In genomic region chr22:23275751-23276150, GRCh38 we compare ENCODE assay signal across 19 cellular contexts.
DNase-seq lines count a peak whose midpoint lies in the region; ATAC-seq and TF ChIP-seq lines count a peak whose summit lies in the region.
"Had no signal": no experiment of that assay in that cellular context is flagged by ENCODE, and none has a peak within 500 bp of the region (broad histone marks: within the 10 kb centered on the region; RNA-seq: fewer than 3 reads in every experiment).

No MANE protein-coding gene starts in this region.

- H2BK15ac ChIP-seq in IMR-90 (ENCODE audit: low read depth, low read length), result no peak overlapping the region

- no peaks in the 10 kb centered on the region for H3K36me3 Mint-ChIP-seq in activated naive CD8-positive, alpha-beta T cell
- H3K36me3 Mint-ChIP-seq in activated naive CD8-positive, alpha-beta T cell treated with anti-CD3 and anti-CD28 coated beads, Interleukin-2, amount 50 U/mL, for 24 hours (ENCODE audit: low read depth), result peaks cover 7% of the 10 kb centered on the region

- no peak for ATAC-seq in activated naive CD8-positive, alpha-beta T cell treated with anti-CD3 and anti-CD28 coated beads, Interleukin-2, amount 50 U/mL, for 24 hours
- no peak for ATAC-seq in IMR-90 (ENCODE audit: low read depth)
- ATAC-seq in GM21515 (IDR thresholded peaks at IDR 0.05; ENCODE audit: unreplicated experiment), result no peak
- ATAC-seq: A549 had no signal

- no peak overlapping the region for H3K9ac ChIP-seq in IMR-90 (ENCODE audit: low read depth, low read length)
- peak overlapping the region; percentile 24 for H3K9ac ChIP-seq in iPS-15b (ENCODE audit: low read depth, low read length)

- dilution Hi-C loops in IMR-90 (cut with HindIII; ENCODE audit: low sequenced_read_pairs, unreplicated experiment), result no loop called here

- H2AK9ac ChIP-seq in IMR-90 (replicated peaks; ENCODE audit: low read depth, low read length, poor library complexity), result peak overlapping the region; percentile 42

- H2BK120ac ChIP-seq in IMR-90 (ENCODE audit: low read depth, low read length), result no peak overlapping the region

- no peak overlapping the region for H2BK20ac ChIP-seq in IMR-90 (ENCODE audit: low read depth, low read length)

- H4K5ac ChIP-seq in IMR-90 (ENCODE audit: low read depth, low read length), result no peak overlapping the region

- intact Hi-C loops in IMR-90 (cut with micrococcal nuclease), result no loop called here

- CTCF ChIA-PET in IMR-90 (lab: Yijun Ruan, JAX), result no interaction called here

- H3K9me3 Mint-ChIP-seq in activated naive CD8-positive, alpha-beta T cell (ENCODE audit: low read depth), result no peaks in the 10 kb centered on the region
- no peaks in the 10 kb centered on the region for H3K9me3 Mint-ChIP-seq in activated naive CD8-positive, alpha-beta T cell treated with anti-CD3 and anti-CD28 coated beads, Interleukin-2, amount 50 U/mL, for 24 hours

- H3K4me2 ChIP-seq in IMR-90 (ENCODE audit: low read depth, low read length), result no peak overlapping the region
- H3K4me2 ChIP-seq: A549 had no signal

- BruUV-seq in IMR-90 (replicated peaks; lab: Mats Ljungman, UMichigan), result no TSS peak

- TF ChIP-seq POLR2A in IMR-90 (IDR thresholded peaks at IDR 0.05; ENCODE audit: low read depth, low read length), result no peak

- H3K27me3 Mint-ChIP-seq in activated naive CD8-positive, alpha-beta T cell, result no peaks in the 10 kb centered on the region
- H3K27me3 Mint-ChIP-seq in activated naive CD8-positive, alpha-beta T cell treated with anti-CD3 and anti-CD28 coated beads, Interleukin-2, amount 50 U/mL, for 24 hours, result no peaks in the 10 kb centered on the region

- no peaks in the 10 kb centered on the region for H3K9me1 ChIP-seq in IMR-90 (ENCODE audit: insufficient read depth, low read length)

- no peaks in the 10 kb centered on the region; a peak in 1 of 4 replicates for H3K79me1 ChIP-seq in IMR-90 (ENCODE audit: low read depth in 1 of 2, low read length in 2 of 2)

- H2AK5ac ChIP-seq in IMR-90 (ENCODE audit: low read depth, low read length), result no peak overlapping the region

- no CpG with 5 or more reads among the region's 14 CpGs for WGBS in IMR-90 (ENCODE audit: extremely low coverage in 2 of 2, insufficient read length in 1 of 2), 2 experiments

- H3K23ac ChIP-seq in IMR-90 (ENCODE audit: low read depth, low read length), result no peak overlapping the region

- H3K4me1 ChIP-seq in IMR-90 (ENCODE audit: control insufficient read depth, insufficient read depth, low read length), result no peaks in the 10 kb centered on the region
- no peaks in the 10 kb centered on the region for H3K4me1 ChIP-seq in iPS-15b (ENCODE audit: control insufficient read depth, insufficient read depth, low read length)
- H3K4me1 ChIP-seq: HAP-1, SJCRH30 had no signal

- no peak for TF ChIP-seq CTCF in IMR-90 (conservative IDR thresholded peaks at IDR 0.05; ENCODE audit: low read depth, low read length)

- no peak overlapping the region for H3K56ac ChIP-seq in IMR-90 (ENCODE audit: extremely low read depth, insufficient read depth, low read length)

- no peak overlapping the region for H3K4me3 Mint-ChIP-seq in activated naive CD8-positive, alpha-beta T cell
- no peak overlapping the region for H3K4me3 Mint-ChIP-seq in activated naive CD8-positive, alpha-beta T cell treated with anti-CD3 and anti-CD28 coated beads, Interleukin-2, amount 50 U/mL, for 24 hours

- H3K4me3 ChIP-seq in IMR-90 (ENCODE audit: insufficient read depth, low read depth, low read length) (no peak overlapping the region), iPS-15b (ENCODE audit: low read depth, low read length) (no peak overlapping the region)
- H3K4me3 ChIP-seq: A549, HAP-1, MG63, SJCRH30 had no signal

- H3K18ac ChIP-seq in IMR-90 (ENCODE audit: low read depth, low read length), result no peak overlapping the region

- TF ChIP-seq RAD21 in IMR-90 (IDR thresholded peaks at IDR 0.05; ENCODE audit: low read length), result no peak

- H2AFZ ChIP-seq in IMR-90 (replicated peaks; ENCODE audit: low read length, poor library complexity), result no peak overlapping the region

- no peaks in the 10 kb centered on the region for H3K9me3 ChIP-seq in IMR-90 (ENCODE audit: control insufficient read depth, insufficient read depth, low read length)
- H3K9me3 ChIP-seq in iPS-15b (ENCODE audit: control insufficient read depth, insufficient read depth, low read length), result no peaks in the 10 kb centered on the region
- H3K9me3 ChIP-seq: A549, HAP-1, MG63, SJCRH30 had no signal

- H3K27me3 ChIP-seq in IMR-90 (ENCODE audit: control insufficient read depth, insufficient read depth, low read length) (no peaks in the 10 kb centered on the region), iPS-15b (ENCODE audit: control insufficient read depth, insufficient read depth, low read length) (no peaks in the 10 kb centered on the region)
- H3K27me3 ChIP-seq: MG63, SJCRH30 had no signal

- no peak overlapping the region for H4K91ac ChIP-seq in IMR-90 (ENCODE audit: insufficient read depth, low read depth, low read length)

- no peak overlapping the region for H2BK5ac ChIP-seq in IMR-90 (ENCODE audit: low read depth, low read length, poor library complexity, severe bottlenecking)

- peaks cover 10% of the 10 kb centered on the region for H3K4me1 Mint-ChIP-seq in activated naive CD8-positive, alpha-beta T cell (ENCODE audit: low read depth)
- H3K4me1 Mint-ChIP-seq in activated naive CD8-positive, alpha-beta T cell treated with anti-CD3 and anti-CD28 coated beads, Interleukin-2, amount 50 U/mL, for 24 hours, result peaks cover 32% of the 10 kb centered on the region

- no peak overlapping the region for H4K8ac ChIP-seq in IMR-90 (ENCODE audit: low read depth in 2 of 2, low read length in 2 of 2)

- peaks cover 49% of the 10 kb centered on the region for H3K36me3 ChIP-seq in IMR-90 (ENCODE audit: control insufficient read depth, insufficient read depth, low read length)
- H3K36me3 ChIP-seq in iPS-15b (ENCODE audit: control insufficient read depth, insufficient read depth, low read length), result peaks cover 70% of the 10 kb centered on the region
- H3K36me3 ChIP-seq: HAP-1, MG63 had no signal

- no peak overlapping the region for H3K14ac ChIP-seq in IMR-90 (replicated peaks; ENCODE audit: low read depth, low read length)

- no peak for DNase-seq in activated naive CD8-positive, alpha-beta T cell treated with anti-CD3 and anti-CD28 coated beads, Interleukin-2, amount 50 U/mL, for 24 hours
- DNase-seq in IMR-90 (no peak), GM19240 (ENCODE audit: insufficient read length, low spot score) (no peak)
- DNase-seq in activated CD4-positive, CD25-positive, alpha-beta regulatory T cell treated with anti-CD3 and anti-CD28 coated beads, Interleukin-2, amount 50 U/mL, for 72 hours, result no peak
- DNase-seq: C1 segment of cervical spinal cord, DND-41, Kasumi-1, MG63, NCI-H1048, NCI-H1436 treated with DMSO at 0.1 percent for 48 hours, NCI-H2029, NCI-H345, NCI-H526, SJCRH30 had no signal

- peak overlapping the region; percentile 41 for H3K27ac Mint-ChIP-seq in activated naive CD8-positive, alpha-beta T cell
- no peak overlapping the region for H3K27ac Mint-ChIP-seq in activated naive CD8-positive, alpha-beta T cell treated with anti-CD3 and anti-CD28 coated beads, Interleukin-2, amount 50 U/mL, for 24 hours

- no peak overlapping the region for H3K27ac ChIP-seq in IMR-90 (ENCODE audit: insufficient read depth, low read length)
- H3K27ac ChIP-seq: A549, SJCRH30 had no signal

- H3K4ac ChIP-seq in IMR-90 (ENCODE audit: low read depth, low read length), result no peak overlapping the region

- in situ Hi-C loops in IMR-90 (cut with MboI; ENCODE audit: low sequenced_read_pairs), result loop anchor here (5.0 to 25.0 kb wide), 2 partner anchors 98 to 313 kb away; no protein-coding TSS in a partner anchor

- H4K20me1 ChIP-seq in IMR-90 (ENCODE audit: insufficient read depth, low read length), result no peaks in the 10 kb centered on the region; the same call in none of the 2 replicates

- POLR2A ChIA-PET in IMR-90 (lab: Charles Lee; ENCODE audit: unreplicated experiment), result no interaction called here

TF ChIP-seq in IMR-90, 13 proteins besides CTCF, POLR2A, EP300 and RAD21:
- TF ChIP-seq ELK1 (IDR thresholded peaks at IDR 0.05; ENCODE audit: borderline replicate concordance, low read depth, low read length) (no peak), BHLHE40 (IDR thresholded peaks at IDR 0.05; ENCODE audit: low read depth, low read length) (no peak), USF2 (IDR thresholded peaks at IDR 0.05; ENCODE audit: low read depth, low read length) (no peak), CHD1 (IDR thresholded peaks at IDR 0.05; ENCODE audit: low read depth, low read length) (no peak), MAZ (IDR thresholded peaks at IDR 0.05; ENCODE audit: borderline replicate concordance, low read depth, low read length) (no peak), RCOR1 (IDR thresholded peaks at IDR 0.05; ENCODE audit: insufficient replicate concordance, low read length) (no peak), MAFK (IDR thresholded peaks at IDR 0.05; ENCODE audit: low read depth, low read length) (no peak), RFX5 (IDR thresholded peaks at IDR 0.05; ENCODE audit: low read depth, low read length) (no peak), FOS (IDR thresholded peaks at IDR 0.05; ENCODE audit: low read depth, low read length) (no peak), NFE2L2 (IDR thresholded peaks at IDR 0.05; ENCODE audit: low read depth, low read length) (no peak), MXI1 (IDR thresholded peaks at IDR 0.05; ENCODE audit: borderline replicate concordance, low read depth, low read length) (no peak), SMC3 (IDR thresholded peaks at IDR 0.05; ENCODE audit: low read depth, low read length) (no peak)
TF ChIP-seq in IMR-90: peak in this region for 0.
